In genomic region chr6:154276810-154277577, GRCh38 we compare ENCODE assay signal across 8 cellular contexts.
DNase-seq lines count a peak whose midpoint lies in the region; ATAC-seq and TF ChIP-seq lines count a peak whose summit lies in the region.

No MANE protein-coding gene starts in this region.

- no peak overlapping the region for H2AFZ ChIP-seq in KMS-11 (ENCODE audit: low read depth)

- peak overlapping the region; percentile 62 to 70 for H3K4me3 Mint-ChIP-seq in effector memory CD8-positive, alpha-beta T cell
- H3K4me3 Mint-ChIP-seq in neural crest cell, result no peak overlapping the region

- H3K4me2 ChIP-seq in KMS-11, result no peak overlapping the region

- ATAC-seq in GM21423 (IDR thresholded peaks at IDR 0.05; ENCODE audit: unreplicated experiment), result peak; percentile 59
- ATAC-seq in RWPE2 (ENCODE audit: low read depth), result 0 out of 3 replicates have a peak, but pooled peaks have one; percentile 45
- ATAC-seq in effector memory CD8-positive, alpha-beta T cell (replicated peaks), result peak; percentile 91
- ATAC-seq in HG03095 (IDR thresholded peaks at IDR 0.05; ENCODE audit: unreplicated experiment), result no peak

- H3K27ac ChIP-seq in KMS-11, result no peak overlapping the region
- H3K27ac ChIP-seq in RWPE2 (ENCODE audit: poor library complexity, severe bottlenecking), result no peak overlapping the region

- peak overlapping the region; percentile 31 to 45 for H3K27ac Mint-ChIP-seq in effector memory CD8-positive, alpha-beta T cell
- H3K27ac Mint-ChIP-seq in neural crest cell (ENCODE audit: unreplicated experiment), result no peak overlapping the region

- H3K27me3 Mint-ChIP-seq in effector memory CD8-positive, alpha-beta T cell, result no peaks in the 10 kb centered on the region
- H3K27me3 Mint-ChIP-seq in neural crest cell (ENCODE audit: low read depth), result no peaks in the 10 kb centered on the region

- TF ChIP-seq CTCF in KMS-11 (conservative IDR thresholded peaks at IDR 0.05; ENCODE audit: low read depth, low read length) (peak; percentile 66), RWPE2 (IDR thresholded peaks at IDR 0.05; ENCODE audit: poor library complexity, severe bottlenecking) (peak; percentile 78), neural crest cell (conservative IDR thresholded peaks at IDR 0.05) (peak; percentile 72)

- H3K9ac ChIP-seq in KMS-11, result no peak overlapping the region

- no peaks in the 10 kb centered on the region for H3K9me3 Mint-ChIP-seq in effector memory CD8-positive, alpha-beta T cell
- H3K9me3 Mint-ChIP-seq in neural crest cell, result no peaks in the 10 kb centered on the region

- no peaks in the 10 kb centered on the region for H3K79me2 ChIP-seq in KMS-11 (ENCODE audit: insufficient read depth, low read depth)

- H3K4me1 Mint-ChIP-seq in effector memory CD8-positive, alpha-beta T cell (ENCODE audit: low read depth in 2 of 2), result peaks cover 8 to 16% of the 10 kb centered on the region in 2 donors
- H3K4me1 Mint-ChIP-seq in neural crest cell, result peaks cover 12% of the 10 kb centered on the region

- H3K36me3 ChIP-seq in KMS-11 (ENCODE audit: insufficient read depth) (no peaks in the 10 kb centered on the region), RWPE2 (ENCODE audit: low read depth) (no peaks in the 10 kb centered on the region)

- H3K27me3 ChIP-seq in KMS-11 (ENCODE audit: insufficient read depth, low read depth), result no peaks in the 10 kb centered on the region
- H3K27me3 ChIP-seq in RWPE2 (ENCODE audit: insufficient read depth, poor library complexity, severe bottlenecking), result no peaks in the 10 kb centered on the region

- no peaks in the 10 kb centered on the region for H3K36me3 Mint-ChIP-seq in effector memory CD8-positive, alpha-beta T cell (ENCODE audit: insufficient read depth)
- no peaks in the 10 kb centered on the region for H3K36me3 Mint-ChIP-seq in neural crest cell (ENCODE audit: low read depth)

- DNase-seq in DMS79 treated with DMSO at 0.1 percent for 48 hours (lab: John Stamatoyannopoulos, UW), result peak; percentile 31
- DNase-seq in DMS79 (lab: John Stamatoyannopoulos, UW), result no peak
- no peak for DNase-seq in RWPE2 (ENCODE audit: low spot score)
- no peak for DNase-seq in effector memory CD8-positive, alpha-beta T cell
- no peak for DNase-seq in neural crest cell (ENCODE audit: low read depth, low spot score)

- H3K4me3 ChIP-seq in KMS-11 (IDR thresholded peaks at IDR 0.05; ENCODE audit: insufficient read depth, low read depth, low read length), result no peak overlapping the region
- no peak overlapping the region for H3K4me3 ChIP-seq in RWPE2 (ENCODE audit: severe bottlenecking)

- H3K9me3 ChIP-seq in RWPE2 (ENCODE audit: severe bottlenecking), result no peaks in the 10 kb centered on the region

- H3K4me1 ChIP-seq in KMS-11 (ENCODE audit: low read depth, poor library complexity, severe bottlenecking) (no peaks in the 10 kb centered on the region), RWPE2 (ENCODE audit: insufficient read depth, poor library complexity, severe bottlenecking) (no peaks in the 10 kb centered on the region)

- no peaks in the 10 kb centered on the region for H4K20me1 ChIP-seq in KMS-11 (ENCODE audit: insufficient read depth)
